In the genomic region with DNA sequence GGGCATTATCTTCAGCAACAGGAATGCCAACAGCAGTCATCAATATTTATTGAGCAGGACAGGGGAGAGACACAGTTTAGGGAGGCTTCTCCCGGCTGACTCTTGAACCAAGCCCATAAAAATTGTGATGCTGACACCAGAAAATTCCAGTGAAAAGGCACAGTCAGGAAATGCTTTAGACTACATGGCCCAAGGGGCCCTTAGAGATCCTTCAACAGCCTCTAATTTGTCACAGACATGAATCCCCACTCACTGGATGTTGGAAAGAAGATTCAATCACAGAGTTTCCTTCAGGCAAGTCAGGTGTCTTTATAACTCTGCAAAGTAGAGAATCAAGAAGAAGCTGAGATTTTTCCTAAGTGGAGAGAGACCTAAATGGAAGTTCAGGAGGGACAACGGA, we compare ENCODE assay signal across 2 cellular contexts.
TF ChIP-seq lines count a peak whose summit lies in the region.

No MANE protein-coding gene starts in this region.

TF ChIP-seq in HEK293, 187 proteins besides CTCF, POLR2A, EP300 and RAD21:
- TF ChIP-seq ZFP41 (tag by site-specific recombination; IDR thresholded peaks at IDR 0.05; ENCODE audit: borderline replicate concordance) (no peak), MZF1 (tag by site-specific recombination; IDR thresholded peaks at IDR 0.05; ENCODE audit: borderline replicate concordance) (peak; percentile 68; the same call in 1 of the 2 replicates)

TF ChIP-seq in H1, 55 proteins besides CTCF, POLR2A, EP300 and RAD21:
- TF ChIP-seq HDAC6 (IDR thresholded peaks at IDR 0.05; ENCODE audit: low read depth, low read length): no peak
- TF ChIP-seq CBX8 (IDR thresholded peaks at IDR 0.05; ENCODE audit: borderline replicate concordance, low read depth, low read length): no peak
- no peak for TF ChIP-seq E2F6 (IDR thresholded peaks at IDR 0.05)
- no peak for TF ChIP-seq TBP (IDR thresholded peaks at IDR 0.05; ENCODE audit: low read depth, low read length)
- no peak for TF ChIP-seq FOSL1 (IDR thresholded peaks at IDR 0.05; ENCODE audit: insufficient read depth, low read depth, low read length)
- TF ChIP-seq ZNF274 (IDR thresholded peaks at IDR 0.05; ENCODE audit: borderline replicate concordance, extremely low read depth, low read length): no peak
- no peak for TF ChIP-seq SUZ12 (IDR thresholded peaks at IDR 0.05; ENCODE audit: low read length)
- no peak for TF ChIP-seq JUND (IDR thresholded peaks at IDR 0.05; ENCODE audit: low read length)
- TF ChIP-seq ATF2 (IDR thresholded peaks at IDR 0.05; ENCODE audit: low read length): no peak
- TF ChIP-seq RBBP5 (IDR thresholded peaks at IDR 0.05; ENCODE audit: borderline replicate concordance, low read depth, low read length): no peak
- no peak for TF ChIP-seq ASH2L (IDR thresholded peaks at IDR 0.05; ENCODE audit: low read length)
- no peak for TF ChIP-seq EGR1 (IDR thresholded peaks at IDR 0.05; ENCODE audit: borderline replicate concordance, low read depth, low read length)
- no peak for TF ChIP-seq RXRA (IDR thresholded peaks at IDR 0.05; ENCODE audit: insufficient read depth, low read depth, low read length)
- no peak for TF ChIP-seq RNF2 (IDR thresholded peaks at IDR 0.05; ENCODE audit: borderline replicate concordance, low read depth, low read length, missing control alignments, poor library complexity, severe bottlenecking)
- TF ChIP-seq JUN (IDR thresholded peaks at IDR 0.05; ENCODE audit: low read depth, low read length): no peak
- TF ChIP-seq MAFK (IDR thresholded peaks at IDR 0.05; ENCODE audit: low read depth, low read length): no peak
- no peak for TF ChIP-seq MAX (IDR thresholded peaks at IDR 0.05)
- no peak for TF ChIP-seq SIN3A (conservative IDR thresholded peaks at IDR 0.05 in 1 of 2, IDR thresholded peaks at IDR 0.05 in 1 of 2; ENCODE audit: low read depth in 1 of 2, low read length in 2 of 2)
- no peak for TF ChIP-seq GABPA (IDR thresholded peaks at IDR 0.05; ENCODE audit: borderline replicate concordance, insufficient read depth, low read length)
TF ChIP-seq in H1: peak in this region for 0.
